Comparison of ENCODE assay signal across 20 cellular contexts in genomic region chr11:95307310-95307709, GRCh38.
"Had no signal": no experiment of that assay in that cellular context is flagged by ENCODE, and none has a peak within 500 bp of the region (broad histone marks: within the 10 kb centered on the region; RNA-seq: fewer than 3 reads in every experiment).

No MANE protein-coding gene starts in this region.

- H3K36me3 ChIP-seq: esophagus squamous epithelium, neutrophil, right lobe of liver, tibial nerve had no signal

- H3K27me3 ChIP-seq: esophagus squamous epithelium, neutrophil, right lobe of liver, testis, tibial nerve had no signal

- H3K27ac Mint-ChIP-seq: dendritic cell treated with granulocyte-macrophage colony-stimulating factor and Interleukin-4, amounts not matched to agents 40 ng/mL and 50 ng/mL, for 4 days; effector memory CD8-positive, alpha-beta T cell; immature natural killer cell; stimulated activated effector memory CD8-positive, alpha-beta T cell treated with anti-CD3 and anti-CD28 coated beads, Interleukin-12 subunit alpha, Interleukin-12 subunit beta, amount 100 ng/mL, for 72 hours; stimulated activated naive CD8-positive, alpha-beta T cell treated with anti-CD3 and anti-CD28 coated beads, Interleukin-15, amount 100 ng/mL, for 72 hours had no signal

- ATAC-seq: effector memory CD8-positive, alpha-beta T cell; left cardiac atrium; left ventricle myocardium superior; naive thymus-derived CD8-positive, alpha-beta T cell; psoas muscle; stimulated activated effector memory CD8-positive, alpha-beta T cell treated with anti-CD3 and anti-CD28 coated beads, Interleukin-12 subunit alpha, Interleukin-12 subunit beta, amount 100 ng/mL, for 72 hours; stimulated activated naive CD8-positive, alpha-beta T cell treated with anti-CD3 and anti-CD28 coated beads, Interleukin-15, amount 100 ng/mL, for 72 hours had no signal

- H3K27me3 Mint-ChIP-seq: naive thymus-derived CD8-positive, alpha-beta T cell; stimulated activated naive CD8-positive, alpha-beta T cell treated with anti-CD3 and anti-CD28 coated beads, Interleukin-15, amount 100 ng/mL, for 72 hours had no signal

- H3K9me3 ChIP-seq: esophagus squamous epithelium, neutrophil, psoas muscle, right lobe of liver, testis, tibial nerve had no signal

- H3K36me3 Mint-ChIP-seq: immature natural killer cell; naive thymus-derived CD8-positive, alpha-beta T cell; stimulated activated effector memory CD8-positive, alpha-beta T cell treated with anti-CD3 and anti-CD28 coated beads, Interleukin-12 subunit alpha, Interleukin-12 subunit beta, amount 100 ng/mL, for 72 hours had no signal

- DNase-seq: effector memory CD8-positive, alpha-beta T cell; esophagus squamous epithelium; foreskin fibroblast; immature natural killer cell; kidney; left cardiac atrium; left ventricle myocardium superior; naive thymus-derived CD8-positive, alpha-beta T cell; psoas muscle; retina; right lobe of liver; stimulated activated CD4-positive, alpha-beta T cell treated with anti-CD3 and anti-CD28 coated beads, Interleukin-4, amount 100 ng/mL, for 1 hour; stimulated activated CD8-positive, alpha-beta memory T cell treated with anti-CD3 and anti-CD28 coated beads, Interleukin-4, amount 100 ng/mL, for 48 hours; stimulated activated naive CD8-positive, alpha-beta T cell treated with anti-CD3 and anti-CD28 coated beads, Interleukin-15, amount 100 ng/mL, for 72 hours; testis had no signal

- H3K4me1 ChIP-seq: psoas muscle, right lobe of liver, testis had no signal

- H3K4me3 Mint-ChIP-seq: dendritic cell treated with granulocyte-macrophage colony-stimulating factor and Interleukin-4, amounts not matched to agents 40 ng/mL and 50 ng/mL, for 4 days; effector memory CD8-positive, alpha-beta T cell; immature natural killer cell; naive thymus-derived CD8-positive, alpha-beta T cell; stimulated activated effector memory CD8-positive, alpha-beta T cell treated with anti-CD3 and anti-CD28 coated beads, Interleukin-12 subunit alpha, Interleukin-12 subunit beta, amount 100 ng/mL, for 72 hours; stimulated activated naive CD8-positive, alpha-beta T cell treated with anti-CD3 and anti-CD28 coated beads, Interleukin-15, amount 100 ng/mL, for 72 hours had no signal

- H3K9me3 Mint-ChIP-seq: dendritic cell treated with granulocyte-macrophage colony-stimulating factor and Interleukin-4, amounts not matched to agents 40 ng/mL and 50 ng/mL, for 4 days; effector memory CD8-positive, alpha-beta T cell; immature natural killer cell; naive thymus-derived CD8-positive, alpha-beta T cell; stimulated activated effector memory CD8-positive, alpha-beta T cell treated with anti-CD3 and anti-CD28 coated beads, Interleukin-12 subunit alpha, Interleukin-12 subunit beta, amount 100 ng/mL, for 72 hours had no signal

- H3K4me3 ChIP-seq: esophagus squamous epithelium, lung, psoas muscle, right lobe of liver, testis, tibial nerve had no signal

- H3K4me1 Mint-ChIP-seq: immature natural killer cell; stimulated activated effector memory CD8-positive, alpha-beta T cell treated with anti-CD3 and anti-CD28 coated beads, Interleukin-12 subunit alpha, Interleukin-12 subunit beta, amount 100 ng/mL, for 72 hours had no signal

- H3K27ac ChIP-seq: esophagus squamous epithelium, neutrophil, psoas muscle, right lobe of liver, testis, tibial nerve had no signal
